Comparison of ENCODE assay signal across 21 cellular contexts in the genomic region with DNA sequence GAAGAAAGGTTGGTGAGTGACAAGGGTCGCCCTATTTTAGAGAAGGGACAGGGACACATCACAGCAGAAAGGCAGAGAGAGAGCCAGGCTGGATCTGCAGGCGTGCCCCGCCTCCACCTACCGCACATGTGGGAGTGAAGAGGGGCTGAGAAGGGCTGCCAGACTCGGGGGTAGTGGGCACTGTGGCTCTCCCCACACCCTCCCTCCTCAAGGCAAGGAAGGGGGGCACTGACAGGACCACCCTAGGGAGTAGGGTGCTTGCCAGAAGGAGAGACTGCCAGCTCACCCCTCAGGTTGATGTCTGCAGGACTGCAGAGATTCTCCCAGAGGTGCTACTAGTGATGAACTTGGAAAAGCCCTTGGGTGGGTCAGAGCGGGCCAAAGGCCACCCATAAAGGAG.
"Had no signal": no experiment of that assay in that cellular context is flagged by ENCODE, and none has a peak within 500 bp of the region (broad histone marks: within the 10 kb centered on the region; RNA-seq: fewer than 3 reads in every experiment).

No MANE protein-coding gene starts in this region.

- H3K4me2 ChIP-seq: neural progenitor cell had no signal

- H3K27ac ChIP-seq: neural progenitor cell, psoas muscle, thoracic aorta, tibial nerve, vagina had no signal

- DNase-seq: cortex of kidney; left ventricle myocardium superior; mesenchymal stem cell; midbrain; naive thymus-derived CD4-positive, alpha-beta T cell; nucleus accumbens; psoas muscle; right cardiac atrium; spleen; stimulated activated CD4-positive, alpha-beta T cell treated with anti-CD3 and anti-CD28 coated beads, Interleukin-4, amount 100 ng/mL, for 4 hours; stimulated activated naive CD8-positive, alpha-beta T cell treated with anti-CD3 and anti-CD28 coated beads, Interleukin-15, Interleukin-2, amounts not matched to agents 100 U/mL and 50 U/mL, for 24 hours; substantia nigra had no signal

- H3K9ac ChIP-seq: neural progenitor cell had no signal

- H3K36me3 Mint-ChIP-seq: neural progenitor cell; stimulated activated memory B cell treated with anti-CD40 and anti-IgM and Interleukin-4, amounts not matched to agents 10 μg/mL and 1 μg/mL and 100 μg/mL, for 72 hours had no signal

- H3K27ac Mint-ChIP-seq: naive thymus-derived CD4-positive, alpha-beta T cell; nephron; stimulated activated memory B cell treated with anti-CD40 and anti-IgM and Interleukin-4, amounts not matched to agents 10 μg/mL and 1 μg/mL and 100 μg/mL, for 72 hours had no signal

- FAIRE-seq: frontal cortex, keratinocyte had no signal

- H3K4me3 ChIP-seq: neural progenitor cell, psoas muscle, skin epidermis, spleen, thoracic aorta, tibial nerve, vagina had no signal

- H3K36me3 ChIP-seq: neural progenitor cell, spleen, thoracic aorta, tibial nerve, vagina had no signal

- H3K27me3 ChIP-seq: neural progenitor cell, tibial nerve, vagina had no signal

- H3K4me1 ChIP-seq: neural progenitor cell, psoas muscle, spleen, tibial nerve, vagina had no signal

- H2AFZ ChIP-seq: neural progenitor cell had no signal

- H3K4me1 Mint-ChIP-seq: nephron; neural progenitor cell; stimulated activated memory B cell treated with anti-CD40 and anti-IgM and Interleukin-4, amounts not matched to agents 10 μg/mL and 1 μg/mL and 100 μg/mL, for 72 hours had no signal

- H3K9me3 ChIP-seq: psoas muscle, vagina had no signal

- H3K9me3 Mint-ChIP-seq: nephron, neural progenitor cell had no signal

- H3K4me3 Mint-ChIP-seq: naive thymus-derived CD4-positive, alpha-beta T cell; nephron; neural progenitor cell; stimulated activated memory B cell treated with anti-CD40 and anti-IgM and Interleukin-4, amounts not matched to agents 10 μg/mL and 1 μg/mL and 100 μg/mL, for 72 hours had no signal

- ATAC-seq: naive thymus-derived CD4-positive, alpha-beta T cell; psoas muscle; stimulated activated memory B cell treated with anti-CD40 and anti-IgM and Interleukin-4, amounts not matched to agents 10 μg/mL and 1 μg/mL and 100 μg/mL, for 72 hours; stimulated activated naive CD8-positive, alpha-beta T cell treated with anti-CD3 and anti-CD28 coated beads, Interleukin-15, Interleukin-2, amounts not matched to agents 100 U/mL and 50 U/mL, for 24 hours had no signal
